8 cellular contexts compared by ENCODE assay signal in the genomic region with DNA sequence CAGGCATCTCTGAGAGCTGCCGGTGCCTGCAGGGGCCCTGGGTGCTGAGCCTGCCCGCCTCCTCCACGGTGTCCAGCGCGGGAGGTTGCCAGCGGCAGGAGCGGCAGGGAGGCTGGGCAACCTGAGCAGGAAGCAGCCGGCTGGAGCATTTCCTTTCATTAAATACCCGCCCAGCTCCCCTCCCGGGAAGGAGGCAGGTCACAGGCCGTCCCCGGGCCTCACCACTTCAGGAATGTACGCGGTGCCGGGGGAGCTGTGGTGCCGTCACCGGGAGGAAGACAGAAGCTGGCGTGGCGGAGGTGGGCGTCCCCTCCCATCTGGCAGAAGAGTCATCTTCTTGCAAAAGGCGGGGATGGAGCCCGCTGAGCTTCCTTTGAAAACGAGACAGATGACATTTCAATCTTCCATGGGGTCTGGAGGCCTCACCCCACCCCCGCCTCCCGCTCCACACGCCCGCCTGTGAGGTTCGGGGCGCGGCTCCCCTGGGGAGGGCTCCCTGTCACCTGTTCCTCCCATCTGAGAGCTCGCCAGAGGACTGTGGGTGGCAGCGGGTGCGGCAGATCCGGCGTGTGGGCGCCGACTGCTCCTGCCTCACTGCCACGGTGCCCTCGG.
A peak's percentile ranks its signal among the peaks of the same experiment; 100 is the strongest.
DNase-seq lines count a peak whose midpoint lies in the region; ATAC-seq lines count a peak whose summit lies in the region.

No MANE protein-coding gene starts in this region.

- ATAC-seq in GM19467 (IDR thresholded peaks at IDR 0.05; ENCODE audit: unreplicated experiment) = no peak

- CTCF ChIA-PET in activated naive CD4-positive, alpha-beta T cell treated with anti-CD3 and anti-CD28 coated beads, Interleukin-2, amount 10 ng/mL, durations not matched to agents 7 days and 5 days (lab: Charles Lee) = no interaction called here

- peak overlapping the region; percentile 53 for H3K4me3 Mint-ChIP-seq in activated naive CD4-positive, alpha-beta T cell treated with anti-CD3 and anti-CD28 coated beads, Interleukin-2, amount 10 ng/mL, durations not matched to agents 7 days and 5 days

- H3K27me3 ChIP-seq in BLaER1 = peaks cover 91% of the 10 kb centered on the region
- peaks cover 6% of the 10 kb centered on the region for H3K27me3 ChIP-seq in iPS-18a (ENCODE audit: control insufficient read depth, insufficient read depth, low read length)

- H3K27me3 Mint-ChIP-seq in activated naive CD4-positive, alpha-beta T cell treated with anti-CD3 and anti-CD28 coated beads, Interleukin-2, amount 10 ng/mL, durations not matched to agents 7 days and 5 days = peaks cover 81% of the 10 kb centered on the region

- H3K9ac ChIP-seq in BLaER1 = no peak overlapping the region
- no peak overlapping the region for H3K9ac ChIP-seq in iPS-18a (ENCODE audit: low read length)

- H3K36me3 Mint-ChIP-seq in activated naive CD4-positive, alpha-beta T cell treated with anti-CD3 and anti-CD28 coated beads, Interleukin-2, amount 10 ng/mL, durations not matched to agents 7 days and 5 days = no peaks in the 10 kb centered on the region

- H3K9me3 ChIP-seq in BLaER1 (no peaks in the 10 kb centered on the region), iPS-18a (ENCODE audit: control insufficient read depth, low read depth, low read length) (peaks cover 9% of the 10 kb centered on the region)

- DNase-seq in RPMI8226 = peak; percentile 61
- DNase-seq in activated naive CD4-positive, alpha-beta T cell treated with anti-CD3 and anti-CD28 coated beads, Interleukin-2, amount 10 ng/mL, durations not matched to agents 7 days and 5 days = peak; percentile 60
- DNase-seq in stimulated activated CD4-positive, alpha-beta T cell treated with anti-CD3 and anti-CD28 coated beads, Interleukin-4, amount 100 ng/mL, for 4 hours = peak; percentile 55 to 88
- DNase-seq in cortex of kidney (lab: John Stamatoyannopoulos, UW) = no peak
- no peak for DNase-seq in cerebellar cortex (ENCODE audit: low spot score)

- no peaks in the 10 kb centered on the region for H3K9me3 Mint-ChIP-seq in activated naive CD4-positive, alpha-beta T cell treated with anti-CD3 and anti-CD28 coated beads, Interleukin-2, amount 10 ng/mL, durations not matched to agents 7 days and 5 days

- H3K4me1 ChIP-seq in BLaER1 (peaks cover 21% of the 10 kb centered on the region), iPS-18a (ENCODE audit: control insufficient read depth, low read depth, low read length) (no peaks in the 10 kb centered on the region)

- peak overlapping the region; percentile 81 for H3K4me2 ChIP-seq in BLaER1

- peak overlapping the region; percentile 44 for H3K4me3 ChIP-seq in BLaER1
- H3K4me3 ChIP-seq in iPS-18a (ENCODE audit: low read length) = peak overlapping the region; percentile 34

- peaks cover 74% of the 10 kb centered on the region for H4K20me1 ChIP-seq in BLaER1

- H3K4me1 Mint-ChIP-seq in activated naive CD4-positive, alpha-beta T cell treated with anti-CD3 and anti-CD28 coated beads, Interleukin-2, amount 10 ng/mL, durations not matched to agents 7 days and 5 days = peaks cover 37% of the 10 kb centered on the region

- H3K27ac Mint-ChIP-seq in activated naive CD4-positive, alpha-beta T cell treated with anti-CD3 and anti-CD28 coated beads, Interleukin-2, amount 10 ng/mL, durations not matched to agents 7 days and 5 days = no peak overlapping the region

- H3K27ac ChIP-seq in BLaER1 (no peak overlapping the region), iPS-18a (ENCODE audit: low read length) (no peak overlapping the region)

- H3K36me3 ChIP-seq in BLaER1 (no peaks in the 10 kb centered on the region), iPS-18a (ENCODE audit: control insufficient read depth, low read depth, low read length) (no peaks in the 10 kb centered on the region)

Comparison
In these comparisons a context has a peak if more than half of its experiments do, and no peak if none do; other contexts are left out.
1. DNase-seq: peak in RPMI8226 (single experiment), activated naive CD4-positive, alpha-beta T cell treated with anti-CD3 and anti-CD28 coated beads, Interleukin-2, amount 10 ng/mL, durations not matched to agents 7 days and 5 days (single experiment) and stimulated activated CD4-positive, alpha-beta T cell treated with anti-CD3 and anti-CD28 coated beads, Interleukin-4, amount 100 ng/mL, for 4 hours (2 of 2); none in cortex of kidney (single experiment) and cerebellar cortex (single experiment).